Comparison of ENCODE assay signal across 8 cellular contexts in the genomic region with DNA sequence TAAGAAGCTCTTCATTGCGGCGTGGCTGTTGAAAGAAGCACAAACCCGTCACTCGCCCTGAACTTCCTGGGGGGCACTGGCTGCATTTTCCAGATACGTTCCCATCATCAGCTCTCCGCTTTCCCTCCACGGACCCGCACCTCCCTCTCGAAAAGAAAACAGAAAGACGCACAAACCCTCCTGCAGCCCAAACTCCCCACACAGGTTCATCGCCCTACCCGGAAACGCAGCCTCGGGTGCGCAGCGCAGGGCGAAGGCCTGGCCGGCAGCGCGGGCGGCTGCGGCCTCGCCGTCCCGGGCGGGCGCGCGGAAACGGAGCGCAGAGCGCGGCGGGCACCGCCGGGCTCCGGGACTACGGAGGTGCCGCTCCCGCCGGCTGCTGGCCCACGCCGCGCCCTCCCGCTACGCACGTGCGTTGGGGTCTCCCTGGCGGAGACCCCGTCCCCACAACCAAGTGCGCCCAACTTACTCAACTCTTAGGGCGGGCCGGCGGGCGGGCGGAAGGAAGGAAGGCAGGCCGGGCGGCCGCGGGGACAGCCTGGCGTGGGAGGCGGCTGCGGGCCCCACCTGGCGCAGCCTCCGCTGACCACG. TPM values are rescaled to one million over a fixed set of nuclear protein-coding genes. Genes with fewer than 3 reads are reported as not detected.
DNase-seq lines count a peak whose midpoint lies in the region; TF ChIP-seq lines count a peak whose summit lies in the region.

No MANE protein-coding gene starts in this region.

- H3K4me2 ChIP-seq in neural progenitor cell = peak overlapping the region; percentile 97

- no peaks in the 10 kb centered on the region for H3K9me3 Mint-ChIP-seq in activated T-helper 1 cell treated with anti-CD3 and anti-CD28 coated beads, Interleukin-12 subunit alpha, Interleukin-12 subunit beta, Interleukin-2, Interleukin-4 antibody, amounts not matched to agents 30 ng/mL and 10 ng/mL and 1 ng/mL, durations not matched to agents 14 hours and 24 hours and 36 hours
- no peaks in the 10 kb centered on the region for H3K9me3 Mint-ChIP-seq in neural progenitor cell

- peak overlapping the region; percentile 74 for H2AFZ ChIP-seq in neural progenitor cell (replicated peaks)

- intact Hi-C loops in activated T-helper 1 cell treated with anti-CD3 and anti-CD28 coated beads, Interleukin-12 subunit alpha, Interleukin-12 subunit beta, Interleukin-2, Interleukin-4 antibody, amounts not matched to agents 30 ng/mL and 10 ng/mL and 1 ng/mL, durations not matched to agents 14 hours and 24 hours and 36 hours (cut with micrococcal nuclease) = loop anchor here (1.0 to 5.0 kb wide), 5 partner anchors 43 to 1066 kb away; a partner anchor contains a TSS
- intact Hi-C loops in uterus (cut with DNase I; ENCODE audit: low total_unique reads) = no loop called here

- no peaks in the 10 kb centered on the region for H3K79me2 ChIP-seq in neural progenitor cell (ENCODE audit: low read depth)

- H3K27me3 ChIP-seq in neural progenitor cell = peaks cover 41% of the 10 kb centered on the region
- no peaks in the 10 kb centered on the region for H3K27me3 ChIP-seq in uterus

- no peak for TF ChIP-seq CTCF in HFF-Myc (IDR thresholded peaks at IDR 0.05; ENCODE audit: low read depth, low read length, missing control alignments)
- TF ChIP-seq CTCF in NB4 (IDR thresholded peaks at IDR 0.05; ENCODE audit: low read depth, low read length) = no peak
- no peak for TF ChIP-seq CTCF in fibroblast of pulmonary artery (IDR thresholded peaks at IDR 0.05; ENCODE audit: low read length, missing control alignments)
- no peak for TF ChIP-seq CTCF in neural progenitor cell (IDR thresholded peaks at IDR 0.05)
- no peak for TF ChIP-seq CTCF in uterus (IDR thresholded peaks at IDR 0.05)

- peaks cover 61% of the 10 kb centered on the region for H3K4me1 Mint-ChIP-seq in activated T-helper 1 cell treated with anti-CD3 and anti-CD28 coated beads, Interleukin-12 subunit alpha, Interleukin-12 subunit beta, Interleukin-2, Interleukin-4 antibody, amounts not matched to agents 30 ng/mL and 10 ng/mL and 1 ng/mL, durations not matched to agents 14 hours and 24 hours and 36 hours (ENCODE audit: low read depth)
- H3K4me1 Mint-ChIP-seq in neural progenitor cell = peaks cover 20% of the 10 kb centered on the region

- H3K27me3 Mint-ChIP-seq in activated T-helper 1 cell treated with anti-CD3 and anti-CD28 coated beads, Interleukin-12 subunit alpha, Interleukin-12 subunit beta, Interleukin-2, Interleukin-4 antibody, amounts not matched to agents 30 ng/mL and 10 ng/mL and 1 ng/mL, durations not matched to agents 14 hours and 24 hours and 36 hours (ENCODE audit: insufficient read depth) = peaks cover 6% of the 10 kb centered on the region
- H3K27me3 Mint-ChIP-seq in neural progenitor cell (ENCODE audit: insufficient read depth, low read depth) = peaks cover 8% of the 10 kb centered on the region

- H3K4me3 Mint-ChIP-seq in activated T-helper 1 cell treated with anti-CD3 and anti-CD28 coated beads, Interleukin-12 subunit alpha, Interleukin-12 subunit beta, Interleukin-2, Interleukin-4 antibody, amounts not matched to agents 30 ng/mL and 10 ng/mL and 1 ng/mL, durations not matched to agents 14 hours and 24 hours and 36 hours = peak overlapping the region; percentile 95
- H3K4me3 Mint-ChIP-seq in neural progenitor cell = peak overlapping the region; percentile 98

- peaks cover 21% of the 10 kb centered on the region for H4K20me1 ChIP-seq in neural progenitor cell (ENCODE audit: low read depth)

- no peaks in the 10 kb centered on the region for H3K4me1 ChIP-seq in neural progenitor cell
- H3K4me1 ChIP-seq in uterus = peaks cover 0 to 7% of the 10 kb centered on the region in 2 donors

- DNase-seq in DMS53 (lab: John Stamatoyannopoulos, UW) (peak; percentile 81), DMS53 treated with DMSO at 0.1 percent for 48 hours (lab: John Stamatoyannopoulos, UW; ENCODE audit: unreplicated experiment) (no peak), HFF-Myc (ENCODE audit: extremely low read depth, low read depth) (no peak), NB4 (ENCODE audit: low read depth) (peak; percentile 70), fibroblast of pulmonary artery (ENCODE audit: low read depth) (peak; percentile 33), neural progenitor cell (ENCODE audit: low spot score) (peak; percentile 56), uterus (no peak)
- peak; percentile 56 for DNase-seq in activated T-helper 1 cell treated with anti-CD3 and anti-CD28 coated beads, Interleukin-12 subunit alpha, Interleukin-12 subunit beta, Interleukin-2, Interleukin-4 antibody, amounts not matched to agents 30 ng/mL and 10 ng/mL and 1 ng/mL, durations not matched to agents 14 hours and 24 hours and 36 hours (ENCODE audit: low spot score)

- peaks cover 16% of the 10 kb centered on the region for H3F3A ChIP-seq in neural progenitor cell (ENCODE audit: low read depth)

- peak; percentile 23 for TF ChIP-seq POLR2A in NB4 (IDR thresholded peaks at IDR 0.05; ENCODE audit: extremely low read depth, insufficient read length)
- TF ChIP-seq POLR2A in uterus (IDR thresholded peaks at IDR 0.05) = no peak

- peak overlapping the region; percentile 86 for H3K4me3 ChIP-seq in HFF-Myc (replicated peaks; ENCODE audit: low read depth, low read length)
- peak overlapping the region; percentile 70 for H3K4me3 ChIP-seq in NB4 (ENCODE audit: low read depth, low read length)
- peak overlapping the region; percentile 93 for H3K4me3 ChIP-seq in fibroblast of pulmonary artery (replicated peaks; ENCODE audit: low read depth, low read length)
- peak overlapping the region; percentile 83 for H3K4me3 ChIP-seq in neural progenitor cell
- peak overlapping the region; percentile 67 to 68 for H3K4me3 ChIP-seq in uterus

- peak overlapping the region; percentile 97 for H3K27ac Mint-ChIP-seq in activated T-helper 1 cell treated with anti-CD3 and anti-CD28 coated beads, Interleukin-12 subunit alpha, Interleukin-12 subunit beta, Interleukin-2, Interleukin-4 antibody, amounts not matched to agents 30 ng/mL and 10 ng/mL and 1 ng/mL, durations not matched to agents 14 hours and 24 hours and 36 hours
- peak overlapping the region; percentile 98 for H3K27ac Mint-ChIP-seq in neural progenitor cell

- peaks cover 39% of the 10 kb centered on the region for H3K36me3 Mint-ChIP-seq in activated T-helper 1 cell treated with anti-CD3 and anti-CD28 coated beads, Interleukin-12 subunit alpha, Interleukin-12 subunit beta, Interleukin-2, Interleukin-4 antibody, amounts not matched to agents 30 ng/mL and 10 ng/mL and 1 ng/mL, durations not matched to agents 14 hours and 24 hours and 36 hours (ENCODE audit: low read depth)
- peaks cover 21% of the 10 kb centered on the region for H3K36me3 Mint-ChIP-seq in neural progenitor cell

- H3K9me3 ChIP-seq in neural progenitor cell (ENCODE audit: low read depth) (no peaks in the 10 kb centered on the region), uterus (no peaks in the 10 kb centered on the region)

- no peak overlapping the region for H3K9ac ChIP-seq in neural progenitor cell

- no peak overlapping the region for H3K27ac ChIP-seq in neural progenitor cell
- peak overlapping the region; percentile 82 to 94 for H3K27ac ChIP-seq in uterus

- H3K36me3 ChIP-seq in neural progenitor cell (no peaks in the 10 kb centered on the region), uterus (no peaks in the 10 kb centered on the region)

RNA-seq across cellular contexts. Expression of a gene that starts 0.8 kb away (rescaled TPM):
- total RNA-seq in activated T-helper 1 cell treated with anti-CD3 and anti-CD28 coated beads, Interleukin-12 subunit alpha, Interleukin-12 subunit beta, Interleukin-2, Interleukin-4 antibody, amounts not matched to agents 30 ng/mL and 10 ng/mL and 1 ng/mL, durations not matched to agents 14 hours and 24 hours and 36 hours = 39.1 and 44.2 TPM in 2 replicates
- total RNA-seq in neural progenitor cell (ENCODE audit: low replicate concordance) (9.2 and 26.0 TPM in 2 replicates), uterus (10 to 100 TPM; 19.7 to 49.1 (median 40.1) TPM)

Comparison
In these comparisons a context has a peak if more than half of its experiments do, and no peak if none do; other contexts are left out.
1. DNase-seq: peak in DMS53 (single experiment), NB4 (single experiment), activated T-helper 1 cell treated with anti-CD3 and anti-CD28 coated beads, Interleukin-12 subunit alpha, Interleukin-12 subunit beta, Interleukin-2, Interleukin-4 antibody, amounts not matched to agents 30 ng/mL and 10 ng/mL and 1 ng/mL, durations not matched to agents 14 hours and 24 hours and 36 hours (single experiment), fibroblast of pulmonary artery (single experiment) and neural progenitor cell (single experiment); none in DMS53 treated with DMSO at 0.1 percent for 48 hours (single experiment), HFF-Myc (single experiment) and uterus (0 of 2).
2. Peak in every context shown above with its lines, with median percentiles within 50 percentile points of each other: H3K4me3 ChIP-seq.